10 cellular contexts compared by ENCODE assay signal in the genomic region with DNA sequence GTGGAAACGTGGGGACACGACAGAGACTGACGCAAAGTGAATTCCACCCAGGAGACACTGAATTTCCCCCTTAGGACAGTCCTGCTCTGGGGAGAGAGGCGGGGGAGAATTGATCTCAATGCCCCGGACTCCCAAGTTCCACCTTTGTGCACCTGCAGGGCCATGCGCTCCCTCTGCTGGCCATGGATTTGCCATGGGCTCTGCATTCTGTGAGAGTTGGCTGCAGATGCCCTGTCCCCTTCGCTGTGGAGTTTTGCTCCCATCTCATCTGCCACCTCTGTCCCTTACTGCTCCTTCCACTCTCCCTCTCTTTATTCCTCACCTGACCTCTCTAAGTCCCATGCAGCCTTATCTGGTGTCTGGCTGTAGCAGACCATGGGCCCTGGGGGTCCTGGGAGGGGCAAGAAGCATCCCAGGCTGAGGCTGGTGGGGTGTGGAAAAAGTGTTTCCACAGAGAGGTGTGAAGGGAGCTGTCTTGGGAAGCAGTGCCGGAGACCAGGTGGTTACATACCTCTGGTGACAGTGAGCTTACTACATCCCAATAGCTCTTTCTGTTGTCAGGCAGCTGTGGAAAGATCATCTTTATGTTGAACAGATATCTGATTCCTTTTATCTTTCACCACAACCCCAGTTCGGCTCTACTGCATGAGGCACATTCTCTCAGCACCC. TPM values are rescaled to one million over a fixed set of nuclear protein-coding genes. Genes with fewer than 3 reads are reported as not detected.
DNase-seq lines count a peak whose midpoint lies in the region; ATAC-seq and TF ChIP-seq lines count a peak whose summit lies in the region.
"Had no signal": no experiment of that assay in that cellular context is flagged by ENCODE, and none has a peak within 500 bp of the region (broad histone marks: within the 10 kb centered on the region; RNA-seq: fewer than 3 reads in every experiment).

No MANE protein-coding gene starts in this region.

- no peaks in the 10 kb centered on the region for H3K27me3 ChIP-seq in gastroesophageal sphincter

- WGBS in gastroesophageal sphincter (ENCODE audit: low coverage in 1 of 2), 2 donors = 48 to 57% methylated on average over 6 to 9 of the region's 9 CpGs

- no peak overlapping the region for H3K4me3 ChIP-seq in mucosa of descending colon
- H3K4me3 ChIP-seq in gastroesophageal sphincter = no peak overlapping the region

- H3K36me3 ChIP-seq in mucosa of descending colon (ENCODE audit: low read depth) = no peaks in the 10 kb centered on the region
- H3K36me3 ChIP-seq in gastroesophageal sphincter = no peaks in the 10 kb centered on the region

- TF ChIP-seq CTCF in GM12874 (IDR thresholded peaks at IDR 0.05; ENCODE audit: insufficient read depth, low read depth, low read length) (peak; percentile 49), mucosa of descending colon (IDR thresholded peaks at IDR 0.05) (peak; percentile 32), gastroesophageal sphincter (IDR thresholded peaks at IDR 0.05) (peak in 2 of 4 experiments; percentile 29 to 48)

- intact Hi-C loops in mucosa of descending colon (cut with DNase I, micrococcal nuclease) = loop anchor here (5.0 kb wide), 1 partner anchor 176 kb away; no protein-coding TSS in a partner anchor
- intact Hi-C loops in posterior vena cava (cut with DNase I) = loop anchor here in 1 of 2 donors (10.0 kb wide), 1 partner anchor 173 kb away; no protein-coding TSS in a partner anchor

- no peak for TF ChIP-seq POLR2A in gastroesophageal sphincter (IDR thresholded peaks at IDR 0.05)

- no peak overlapping the region for H3K27ac ChIP-seq in gastroesophageal sphincter

- TF ChIP-seq EP300 in gastroesophageal sphincter (IDR thresholded peaks at IDR 0.05) = no peak

- peak; percentile 61 for ATAC-seq in mucosa of descending colon
- ATAC-seq in HG03354 (IDR thresholded peaks at IDR 0.05; ENCODE audit: poor library complexity, severe bottlenecking, unreplicated experiment) = no peak
- ATAC-seq in GM19328 (IDR thresholded peaks at IDR 0.05; ENCODE audit: unreplicated experiment) = no peak
- ATAC-seq in gastroesophageal sphincter = no peak
- ATAC-seq: T-cell had no signal

- H3K4me1 ChIP-seq in mucosa of descending colon (ENCODE audit: low read depth) (no peaks in the 10 kb centered on the region), gastroesophageal sphincter (peaks cover 0 to 6% (median 0%) of the 10 kb centered on the region in 3 donors)

- no peaks in the 10 kb centered on the region for H3K9me3 ChIP-seq in mucosa of descending colon
- no peaks in the 10 kb centered on the region for H3K9me3 ChIP-seq in gastroesophageal sphincter

- in situ Hi-C loops in T47D (cut with HindIII; ENCODE audit: low pct_unique_long_range_greater_than_20kb, low sequenced_read_pairs) = no loop called here

- DNase-seq in NCI-H1694 (lab: John Stamatoyannopoulos, UW) (peak; percentile 54), T47D (ENCODE audit: low read depth in 1 of 2, low spot score in 1 of 2) (peak; percentile 64 to 79), mucosa of descending colon (peak in 2 of 3 donors; percentile 79 to 88), posterior vena cava (ENCODE audit: low spot score) (no peak)

RNA-seq across cellular contexts. Expression of a gene that starts 14.3 kb away (rescaled TPM):
- total RNA-seq in mucosa of descending colon (not detected), posterior vena cava (1 to 10 TPM in 1 of 2 donors, not detected in 1; 1.2 TPM), gastroesophageal sphincter (not detected)
- total RNA-seq: lower leg skin, T-cell had no signal
